ENCODE assay signal across 8 cellular contexts in genomic region chr7:149125189-149125863, GRCh38. TPM values are rescaled to one million over a fixed set of nuclear protein-coding genes. Genes with fewer than 3 reads are reported as not detected.
DNase-seq lines count a peak whose midpoint lies in the region; ATAC-seq and TF ChIP-seq lines count a peak whose summit lies in the region.

No MANE protein-coding gene starts in this region.

- H3K36me3 ChIP-seq in body of pancreas (replicated peaks in 1 of 2; ENCODE audit: insufficient read depth in 1 of 2, low read depth in 2 of 2) (no peaks in the 10 kb centered on the region), lower lobe of right lung (peaks cover 4% of the 10 kb centered on the region), urinary bladder (ENCODE audit: insufficient read depth) (peaks cover 2% of the 10 kb centered on the region)

- ATAC-seq in body of pancreas (no peak), lower lobe of right lung (no peak), esophagus mucosa (no peak)

- WGBS in body of pancreas, 2 donors: 2 to 4% methylated on average over 12 to 21 of the region's 21 CpGs
- 3% methylated on average over 21 of the region's 21 CpGs for WGBS in urinary bladder

- TF ChIP-seq CTCF in body of pancreas (IDR thresholded peaks at IDR 0.05) (no peak), lower lobe of right lung (IDR thresholded peaks at IDR 0.05) (no peak)

- intact Hi-C loops in body of pancreas (cut with DNase I): no loop called here
- intact Hi-C loops in lower lobe of right lung (cut with DNase I): no loop called here

- H3K27me3 ChIP-seq in body of pancreas: no peaks in the 10 kb centered on the region
- H3K27me3 ChIP-seq in lower lobe of right lung (ENCODE audit: low read depth): no peaks in the 10 kb centered on the region

- in situ Hi-C loops in KBM-7 (cut with MboI; ENCODE audit: low pct_unique_long_range_greater_than_20kb, low sequenced_read_pairs): no loop called here

- H3K9me3 ChIP-seq in body of pancreas: no peaks in the 10 kb centered on the region
- no peaks in the 10 kb centered on the region for H3K9me3 ChIP-seq in lower lobe of right lung

- peaks cover 13% of the 10 kb centered on the region for H3K4me1 ChIP-seq in body of pancreas
- H3K4me1 ChIP-seq in lower lobe of right lung: peaks cover 17% of the 10 kb centered on the region
- peaks cover 2% of the 10 kb centered on the region for H3K4me1 ChIP-seq in urinary bladder (ENCODE audit: insufficient read depth)

- peak overlapping the region; percentile 87 to 96 (median 92) for H3K27ac ChIP-seq in body of pancreas
- peak overlapping the region; percentile 96 for H3K27ac ChIP-seq in lower lobe of right lung
- peak overlapping the region; percentile 83 for H3K27ac ChIP-seq in urinary bladder (ENCODE audit: low read depth)

- no peak for TF ChIP-seq POLR2A in body of pancreas (IDR thresholded peaks at IDR 0.05)

- H3K4me3 ChIP-seq in body of pancreas (peak overlapping the region; percentile 50 to 97), lower lobe of right lung (peak overlapping the region; percentile 99), urinary bladder (ENCODE audit: low read depth, low read length) (peak overlapping the region; percentile 68)

- DNase-seq in ELR (ENCODE audit: low read depth) (peak; percentile 36), KBM-7 (peak; percentile 67), body of pancreas (no peak), lower lobe of right lung (no peak), GF-D8 (lab: John Stamatoyannopoulos, UW) (no peak)
- no peak for DNase-seq in stimulated activated CD4-positive, alpha-beta T cell treated with anti-CD3 and anti-CD28 coated beads, Interleukin-4, amount 100 ng/mL, for 4 hours

RNA-seq across cellular contexts. Expression of gene ZNF425, which starts 0.8 kb away (rescaled TPM):
- 1 to 10 TPM in 1 of 2 donors, under 1 TPM in 1; 0.33 to 1.6 TPM for total RNA-seq in body of pancreas
- 1.2 TPM for total RNA-seq in lower lobe of right lung
- 4.9 TPM for total RNA-seq in urinary bladder
- 2.7 TPM for polyA plus RNA-seq in urinary bladder
- total RNA-seq in esophagus mucosa: 1.9 TPM

RNA-seq across cellular contexts. Expression of gene ZNF398, which starts 21.9 kb away (rescaled TPM):
- total RNA-seq in body of pancreas (10 to 100 TPM; 11.2 to 22.4 TPM), lower lobe of right lung (13.2 TPM), urinary bladder (16.3 TPM), esophagus mucosa (9.3 TPM)
- polyA plus RNA-seq in urinary bladder: 6.8 TPM

RNA-seq across cellular contexts. Expression of gene ZNF786, which starts 34.8 kb away (rescaled TPM):
- total RNA-seq in body of pancreas: 1 to 10 TPM; 1.8 to 5.9 TPM
- total RNA-seq in lower lobe of right lung: 5.4 TPM
- total RNA-seq in urinary bladder: 6.8 TPM
- 5.5 TPM for polyA plus RNA-seq in urinary bladder
- total RNA-seq in esophagus mucosa: 3.2 TPM

Comparison
In these comparisons a context has a peak if more than half of its experiments do, and no peak if none do; other contexts are left out.
1. DNase-seq: peak in ELR (single experiment) and KBM-7 (single experiment); none in body of pancreas (0 of 4), lower lobe of right lung (single experiment), GF-D8 (single experiment) and stimulated activated CD4-positive, alpha-beta T cell treated with anti-CD3 and anti-CD28 coated beads, Interleukin-4, amount 100 ng/mL, for 4 hours (0 of 2).
2. Peak in every context shown above with its lines, with median percentiles within 50 percentile points of each other: H3K27ac ChIP-seq and H3K4me3 ChIP-seq.